Comparison of ENCODE assay signal across 1 cellular context in the genomic region with DNA sequence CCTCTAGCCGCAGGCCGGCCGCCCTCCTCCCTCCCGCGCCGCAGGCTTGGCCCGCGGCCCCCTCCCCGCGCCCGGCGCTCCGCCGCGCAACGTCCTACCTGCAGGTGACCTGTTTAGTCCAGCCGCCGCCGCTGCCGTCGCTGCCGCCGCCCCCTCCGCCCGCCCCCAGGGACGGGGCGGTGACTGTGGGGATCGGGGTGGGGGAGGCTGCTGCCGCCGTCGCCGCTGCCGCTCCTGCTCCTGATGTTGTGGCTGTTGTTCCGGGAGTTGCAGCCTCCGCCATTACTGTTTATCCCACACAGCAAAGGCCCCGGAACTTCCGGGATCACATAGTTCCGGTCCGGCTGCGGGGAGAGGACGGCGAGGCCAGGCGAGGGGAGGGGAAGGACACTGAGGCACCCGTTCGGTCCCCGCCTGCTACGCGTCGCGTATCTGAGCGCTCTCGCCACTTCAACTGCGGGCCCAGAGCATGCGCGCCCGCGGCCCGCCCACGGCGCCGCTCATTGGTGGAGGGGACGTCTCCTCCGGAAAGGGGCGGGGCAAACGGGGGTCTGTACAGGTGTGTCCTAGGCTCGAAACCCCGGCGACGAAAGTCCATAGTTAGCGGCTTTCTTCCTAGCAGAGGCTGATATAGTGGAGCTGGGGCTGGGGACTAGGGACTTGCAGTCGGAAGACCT.
TF ChIP-seq lines count a peak whose summit lies in the region.

A gene with protein sequence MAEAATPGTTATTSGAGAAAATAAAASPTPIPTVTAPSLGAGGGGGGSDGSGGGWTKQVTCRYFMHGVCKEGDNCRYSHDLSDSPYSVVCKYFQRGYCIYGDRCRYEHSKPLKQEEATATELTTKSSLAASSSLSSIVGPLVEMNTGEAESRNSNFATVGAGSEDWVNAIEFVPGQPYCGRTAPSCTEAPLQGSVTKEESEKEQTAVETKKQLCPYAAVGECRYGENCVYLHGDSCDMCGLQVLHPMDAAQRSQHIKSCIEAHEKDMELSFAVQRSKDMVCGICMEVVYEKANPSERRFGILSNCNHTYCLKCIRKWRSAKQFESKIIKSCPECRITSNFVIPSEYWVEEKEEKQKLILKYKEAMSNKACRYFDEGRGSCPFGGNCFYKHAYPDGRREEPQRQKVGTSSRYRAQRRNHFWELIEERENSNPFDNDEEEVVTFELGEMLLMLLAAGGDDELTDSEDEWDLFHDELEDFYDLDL (minus strand): TSS at position 444 of the 677 bp plus-strand sequence. CDS start 161 bp downstream, at position 283.

TF ChIP-seq in GM12878, 131 proteins besides CTCF, POLR2A, EP300 and RAD21 (continued from another document and continues in another):
- TF ChIP-seq, protein P1, sequence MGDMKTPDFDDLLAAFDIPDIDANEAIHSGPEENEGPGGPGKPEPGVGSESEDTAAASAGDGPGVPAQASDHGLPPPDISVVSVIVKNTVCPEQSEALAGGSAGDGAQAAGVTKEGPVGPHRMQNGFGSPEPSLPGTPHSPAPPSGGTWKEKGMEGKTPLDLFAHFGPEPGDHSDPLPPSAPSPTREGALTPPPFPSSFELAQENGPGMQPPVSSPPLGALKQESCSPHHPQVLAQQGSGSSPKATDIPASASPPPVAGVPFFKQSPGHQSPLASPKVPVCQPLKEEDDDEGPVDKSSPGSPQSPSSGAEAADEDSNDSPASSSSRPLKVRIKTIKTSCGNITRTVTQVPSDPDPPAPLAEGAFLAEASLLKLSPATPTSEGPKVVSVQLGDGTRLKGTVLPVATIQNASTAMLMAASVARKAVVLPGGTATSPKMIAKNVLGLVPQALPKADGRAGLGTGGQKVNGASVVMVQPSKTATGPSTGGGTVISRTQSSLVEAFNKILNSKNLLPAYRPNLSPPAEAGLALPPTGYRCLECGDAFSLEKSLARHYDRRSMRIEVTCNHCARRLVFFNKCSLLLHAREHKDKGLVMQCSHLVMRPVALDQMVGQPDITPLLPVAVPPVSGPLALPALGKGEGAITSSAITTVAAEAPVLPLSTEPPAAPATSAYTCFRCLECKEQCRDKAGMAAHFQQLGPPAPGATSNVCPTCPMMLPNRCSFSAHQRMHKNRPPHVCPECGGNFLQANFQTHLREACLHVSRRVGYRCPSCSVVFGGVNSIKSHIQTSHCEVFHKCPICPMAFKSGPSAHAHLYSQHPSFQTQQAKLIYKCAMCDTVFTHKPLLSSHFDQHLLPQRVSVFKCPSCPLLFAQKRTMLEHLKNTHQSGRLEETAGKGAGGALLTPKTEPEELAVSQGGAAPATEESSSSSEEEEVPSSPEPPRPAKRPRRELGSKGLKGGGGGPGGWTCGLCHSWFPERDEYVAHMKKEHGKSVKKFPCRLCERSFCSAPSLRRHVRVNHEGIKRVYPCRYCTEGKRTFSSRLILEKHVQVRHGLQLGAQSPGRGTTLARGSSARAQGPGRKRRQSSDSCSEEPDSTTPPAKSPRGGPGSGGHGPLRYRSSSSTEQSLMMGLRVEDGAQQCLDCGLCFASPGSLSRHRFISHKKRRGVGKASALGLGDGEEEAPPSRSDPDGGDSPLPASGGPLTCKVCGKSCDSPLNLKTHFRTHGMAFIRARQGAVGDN (IDR thresholded peaks at IDR 0.05), result 0 out of 2 replicates have a peak, but pooled peaks have one; percentile 14
- 0 out of 2 replicates have a peak, but pooled peaks have one; percentile 59 for TF ChIP-seq POLR2AphosphoS2 (IDR thresholded peaks at IDR 0.05; ENCODE audit: low read depth, low read length)
- TF ChIP-seq CHD1 (IDR thresholded peaks at IDR 0.05; ENCODE audit: low read depth, low read length), result no peak
- TF ChIP-seq SMARCA5 (IDR thresholded peaks at IDR 0.05), result no peak
- no peak for TF ChIP-seq JUND (IDR thresholded peaks at IDR 0.05; ENCODE audit: low read depth, low read length)
- TF ChIP-seq, protein P2, sequence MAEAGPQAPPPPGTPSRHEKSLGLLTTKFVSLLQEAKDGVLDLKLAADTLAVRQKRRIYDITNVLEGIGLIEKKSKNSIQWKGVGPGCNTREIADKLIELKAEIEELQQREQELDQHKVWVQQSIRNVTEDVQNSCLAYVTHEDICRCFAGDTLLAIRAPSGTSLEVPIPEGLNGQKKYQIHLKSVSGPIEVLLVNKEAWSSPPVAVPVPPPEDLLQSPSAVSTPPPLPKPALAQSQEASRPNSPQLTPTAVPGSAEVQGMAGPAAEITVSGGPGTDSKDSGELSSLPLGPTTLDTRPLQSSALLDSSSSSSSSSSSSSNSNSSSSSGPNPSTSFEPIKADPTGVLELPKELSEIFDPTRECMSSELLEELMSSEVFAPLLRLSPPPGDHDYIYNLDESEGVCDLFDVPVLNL (IDR thresholded peaks at IDR 0.05; ENCODE audit: low read depth, low read length), result no peak
- TF ChIP-seq ZZZ3 (IDR thresholded peaks at IDR 0.05; ENCODE audit: control insufficient read depth, insufficient read length, low read depth), result no peak
- TF ChIP-seq CREB1 (IDR thresholded peaks at IDR 0.05; ENCODE audit: low read depth), result peak; percentile 63
- TF ChIP-seq CBFB (IDR thresholded peaks at IDR 0.05; ENCODE audit: low read depth), result no peak
- no peak for TF ChIP-seq IRF4 (IDR thresholded peaks at IDR 0.05; ENCODE audit: low read depth, low read length)
- TF ChIP-seq ZNF274 (IDR thresholded peaks at IDR 0.05; ENCODE audit: insufficient read depth, insufficient read length), result no peak
- 0 out of 2 replicates have a peak, but pooled peaks have one; percentile 38 for TF ChIP-seq WRNIP1 (IDR thresholded peaks at IDR 0.05; ENCODE audit: borderline replicate concordance, low read depth, low read length)
- TF ChIP-seq MEF2B (IDR thresholded peaks at IDR 0.05; ENCODE audit: partially characterized antibody, poor library complexity, severe bottlenecking), result no peak
- no peak for TF ChIP-seq SIX5 (IDR thresholded peaks at IDR 0.05; ENCODE audit: low read depth, low read length, severe bottlenecking)
- TF ChIP-seq ZNF622 (IDR thresholded peaks at IDR 0.05), result no peak
- TF ChIP-seq, protein P3, sequence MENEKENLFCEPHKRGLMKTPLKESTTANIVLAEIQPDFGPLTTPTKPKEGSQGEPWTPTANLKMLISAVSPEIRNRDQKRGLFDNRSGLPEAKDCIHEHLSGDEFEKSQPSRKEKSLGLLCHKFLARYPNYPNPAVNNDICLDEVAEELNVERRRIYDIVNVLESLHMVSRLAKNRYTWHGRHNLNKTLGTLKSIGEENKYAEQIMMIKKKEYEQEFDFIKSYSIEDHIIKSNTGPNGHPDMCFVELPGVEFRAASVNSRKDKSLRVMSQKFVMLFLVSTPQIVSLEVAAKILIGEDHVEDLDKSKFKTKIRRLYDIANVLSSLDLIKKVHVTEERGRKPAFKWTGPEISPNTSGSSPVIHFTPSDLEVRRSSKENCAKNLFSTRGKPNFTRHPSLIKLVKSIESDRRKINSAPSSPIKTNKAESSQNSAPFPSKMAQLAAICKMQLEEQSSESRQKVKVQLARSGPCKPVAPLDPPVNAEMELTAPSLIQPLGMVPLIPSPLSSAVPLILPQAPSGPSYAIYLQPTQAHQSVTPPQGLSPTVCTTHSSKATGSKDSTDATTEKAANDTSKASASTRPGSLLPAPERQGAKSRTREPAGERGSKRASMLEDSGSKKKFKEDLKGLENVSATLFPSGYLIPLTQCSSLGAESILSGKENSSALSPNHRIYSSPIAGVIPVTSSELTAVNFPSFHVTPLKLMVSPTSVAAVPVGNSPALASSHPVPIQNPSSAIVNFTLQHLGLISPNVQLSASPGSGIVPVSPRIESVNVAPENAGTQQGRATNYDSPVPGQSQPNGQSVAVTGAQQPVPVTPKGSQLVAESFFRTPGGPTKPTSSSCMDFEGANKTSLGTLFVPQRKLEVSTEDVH (IDR thresholded peaks at IDR 0.05; ENCODE audit: low read depth, partially characterized antibody), result no peak
- TF ChIP-seq, protein P4, sequence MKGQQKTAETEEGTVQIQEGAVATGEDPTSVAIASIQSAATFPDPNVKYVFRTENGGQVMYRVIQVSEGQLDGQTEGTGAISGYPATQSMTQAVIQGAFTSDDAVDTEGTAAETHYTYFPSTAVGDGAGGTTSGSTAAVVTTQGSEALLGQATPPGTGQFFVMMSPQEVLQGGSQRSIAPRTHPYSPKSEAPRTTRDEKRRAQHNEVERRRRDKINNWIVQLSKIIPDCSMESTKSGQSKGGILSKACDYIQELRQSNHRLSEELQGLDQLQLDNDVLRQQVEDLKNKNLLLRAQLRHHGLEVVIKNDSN (IDR thresholded peaks at IDR 0.05; ENCODE audit: borderline replicate concordance, extremely low read length, insufficient read depth, low read depth, low read length), result no peak
- TF ChIP-seq ZNF384 (IDR thresholded peaks at IDR 0.05; ENCODE audit: borderline replicate concordance, low read depth, low read length), result no peak
- TF ChIP-seq TCF12 (IDR thresholded peaks at IDR 0.05; ENCODE audit: low read depth, low read length), result no peak
- TF ChIP-seq FOS (IDR thresholded peaks at IDR 0.05; ENCODE audit: borderline replicate concordance, extremely low read depth, insufficient read length), result no peak
- TF ChIP-seq TCF7 (IDR thresholded peaks at IDR 0.05; ENCODE audit: borderline replicate concordance), result no peak
- TF ChIP-seq, protein P5, sequence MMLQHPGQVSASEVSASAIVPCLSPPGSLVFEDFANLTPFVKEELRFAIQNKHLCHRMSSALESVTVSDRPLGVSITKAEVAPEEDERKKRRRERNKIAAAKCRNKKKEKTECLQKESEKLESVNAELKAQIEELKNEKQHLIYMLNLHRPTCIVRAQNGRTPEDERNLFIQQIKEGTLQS (IDR thresholded peaks at IDR 0.05; ENCODE audit: borderline replicate concordance, extremely low read depth, low read depth, low read length), result no peak
- TF ChIP-seq BHLHE40 (IDR thresholded peaks at IDR 0.05; ENCODE audit: borderline replicate concordance in 1 of 2, low read depth in 2 of 2, low read length in 1 of 2), result peak; percentile 5 to 40; a peak in 1 of 4 replicates
- TF ChIP-seq, protein P6, sequence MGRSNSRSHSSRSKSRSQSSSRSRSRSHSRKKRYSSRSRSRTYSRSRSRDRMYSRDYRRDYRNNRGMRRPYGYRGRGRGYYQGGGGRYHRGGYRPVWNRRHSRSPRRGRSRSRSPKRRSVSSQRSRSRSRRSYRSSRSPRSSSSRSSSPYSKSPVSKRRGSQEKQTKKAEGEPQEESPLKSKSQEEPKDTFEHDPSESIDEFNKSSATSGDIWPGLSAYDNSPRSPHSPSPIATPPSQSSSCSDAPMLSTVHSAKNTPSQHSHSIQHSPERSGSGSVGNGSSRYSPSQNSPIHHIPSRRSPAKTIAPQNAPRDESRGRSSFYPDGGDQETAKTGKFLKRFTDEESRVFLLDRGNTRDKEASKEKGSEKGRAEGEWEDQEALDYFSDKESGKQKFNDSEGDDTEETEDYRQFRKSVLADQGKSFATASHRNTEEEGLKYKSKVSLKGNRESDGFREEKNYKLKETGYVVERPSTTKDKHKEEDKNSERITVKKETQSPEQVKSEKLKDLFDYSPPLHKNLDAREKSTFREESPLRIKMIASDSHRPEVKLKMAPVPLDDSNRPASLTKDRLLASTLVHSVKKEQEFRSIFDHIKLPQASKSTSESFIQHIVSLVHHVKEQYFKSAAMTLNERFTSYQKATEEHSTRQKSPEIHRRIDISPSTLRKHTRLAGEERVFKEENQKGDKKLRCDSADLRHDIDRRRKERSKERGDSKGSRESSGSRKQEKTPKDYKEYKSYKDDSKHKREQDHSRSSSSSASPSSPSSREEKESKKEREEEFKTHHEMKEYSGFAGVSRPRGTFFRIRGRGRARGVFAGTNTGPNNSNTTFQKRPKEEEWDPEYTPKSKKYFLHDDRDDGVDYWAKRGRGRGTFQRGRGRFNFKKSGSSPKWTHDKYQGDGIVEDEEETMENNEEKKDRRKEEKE (IDR thresholded peaks at IDR 0.05), result no peak
- TF ChIP-seq SP1 (IDR thresholded peaks at IDR 0.05; ENCODE audit: low read depth, low read length), result peak; percentile 67
- TF ChIP-seq, protein P7, sequence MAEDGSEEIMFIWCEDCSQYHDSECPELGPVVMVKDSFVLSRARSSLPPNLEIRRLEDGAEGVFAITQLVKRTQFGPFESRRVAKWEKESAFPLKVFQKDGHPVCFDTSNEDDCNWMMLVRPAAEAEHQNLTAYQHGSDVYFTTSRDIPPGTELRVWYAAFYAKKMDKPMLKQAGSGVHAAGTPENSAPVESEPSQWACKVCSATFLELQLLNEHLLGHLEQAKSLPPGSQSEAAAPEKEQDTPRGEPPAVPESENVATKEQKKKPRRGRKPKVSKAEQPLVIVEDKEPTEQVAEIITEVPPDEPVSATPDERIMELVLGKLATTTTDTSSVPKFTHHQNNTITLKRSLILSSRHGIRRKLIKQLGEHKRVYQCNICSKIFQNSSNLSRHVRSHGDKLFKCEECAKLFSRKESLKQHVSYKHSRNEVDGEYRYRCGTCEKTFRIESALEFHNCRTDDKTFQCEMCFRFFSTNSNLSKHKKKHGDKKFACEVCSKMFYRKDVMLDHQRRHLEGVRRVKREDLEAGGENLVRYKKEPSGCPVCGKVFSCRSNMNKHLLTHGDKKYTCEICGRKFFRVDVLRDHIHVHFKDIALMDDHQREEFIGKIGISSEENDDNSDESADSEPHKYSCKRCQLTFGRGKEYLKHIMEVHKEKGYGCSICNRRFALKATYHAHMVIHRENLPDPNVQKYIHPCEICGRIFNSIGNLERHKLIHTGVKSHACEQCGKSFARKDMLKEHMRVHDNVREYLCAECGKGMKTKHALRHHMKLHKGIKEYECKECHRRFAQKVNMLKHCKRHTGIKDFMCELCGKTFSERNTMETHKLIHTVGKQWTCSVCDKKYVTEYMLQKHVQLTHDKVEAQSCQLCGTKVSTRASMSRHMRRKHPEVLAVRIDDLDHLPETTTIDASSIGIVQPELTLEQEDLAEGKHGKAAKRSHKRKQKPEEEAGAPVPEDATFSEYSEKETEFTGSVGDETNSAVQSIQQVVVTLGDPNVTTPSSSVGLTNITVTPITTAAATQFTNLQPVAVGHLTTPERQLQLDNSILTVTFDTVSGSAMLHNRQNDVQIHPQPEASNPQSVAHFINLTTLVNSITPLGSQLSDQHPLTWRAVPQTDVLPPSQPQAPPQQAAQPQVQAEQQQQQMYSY (CRISPR knock-in tag; IDR thresholded peaks at IDR 0.05), result no peak
- TF ChIP-seq RCOR1 (conservative IDR thresholded peaks at IDR 0.05; ENCODE audit: low read depth, low read length), result no peak
- TF ChIP-seq, protein P8, sequence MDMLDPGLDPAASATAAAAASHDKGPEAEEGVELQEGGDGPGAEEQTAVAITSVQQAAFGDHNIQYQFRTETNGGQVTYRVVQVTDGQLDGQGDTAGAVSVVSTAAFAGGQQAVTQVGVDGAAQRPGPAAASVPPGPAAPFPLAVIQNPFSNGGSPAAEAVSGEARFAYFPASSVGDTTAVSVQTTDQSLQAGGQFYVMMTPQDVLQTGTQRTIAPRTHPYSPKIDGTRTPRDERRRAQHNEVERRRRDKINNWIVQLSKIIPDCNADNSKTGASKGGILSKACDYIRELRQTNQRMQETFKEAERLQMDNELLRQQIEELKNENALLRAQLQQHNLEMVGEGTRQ (IDR thresholded peaks at IDR 0.05; ENCODE audit: borderline replicate concordance, low read depth, low read length), result no peak
- no peak for TF ChIP-seq CEBPB (IDR thresholded peaks at IDR 0.05; ENCODE audit: borderline replicate concordance in 1 of 2, low read depth in 2 of 2, low read length in 2 of 2)
- peak; percentile 75 for TF ChIP-seq MXI1 (IDR thresholded peaks at IDR 0.05; ENCODE audit: low read depth, low read length)
- no peak for TF ChIP-seq NFYA (IDR thresholded peaks at IDR 0.05; ENCODE audit: borderline replicate concordance, low read depth, low read length)
- 0 out of 2 replicates have a peak, but pooled peaks have one; percentile 32 for TF ChIP-seq NBN (IDR thresholded peaks at IDR 0.05)
- no peak for TF ChIP-seq RAD51 (IDR thresholded peaks at IDR 0.05)
- TF ChIP-seq, protein P9, sequence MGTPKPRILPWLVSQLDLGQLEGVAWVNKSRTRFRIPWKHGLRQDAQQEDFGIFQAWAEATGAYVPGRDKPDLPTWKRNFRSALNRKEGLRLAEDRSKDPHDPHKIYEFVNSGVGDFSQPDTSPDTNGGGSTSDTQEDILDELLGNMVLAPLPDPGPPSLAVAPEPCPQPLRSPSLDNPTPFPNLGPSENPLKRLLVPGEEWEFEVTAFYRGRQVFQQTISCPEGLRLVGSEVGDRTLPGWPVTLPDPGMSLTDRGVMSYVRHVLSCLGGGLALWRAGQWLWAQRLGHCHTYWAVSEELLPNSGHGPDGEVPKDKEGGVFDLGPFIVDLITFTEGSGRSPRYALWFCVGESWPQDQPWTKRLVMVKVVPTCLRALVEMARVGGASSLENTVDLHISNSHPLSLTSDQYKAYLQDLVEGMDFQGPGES (IDR thresholded peaks at IDR 0.05), result no peak
- no peak for TF ChIP-seq BCL11A (IDR thresholded peaks at IDR 0.05; ENCODE audit: low read depth, low read length)
